1 cellular context compared by ENCODE assay signal in the genomic region with DNA sequence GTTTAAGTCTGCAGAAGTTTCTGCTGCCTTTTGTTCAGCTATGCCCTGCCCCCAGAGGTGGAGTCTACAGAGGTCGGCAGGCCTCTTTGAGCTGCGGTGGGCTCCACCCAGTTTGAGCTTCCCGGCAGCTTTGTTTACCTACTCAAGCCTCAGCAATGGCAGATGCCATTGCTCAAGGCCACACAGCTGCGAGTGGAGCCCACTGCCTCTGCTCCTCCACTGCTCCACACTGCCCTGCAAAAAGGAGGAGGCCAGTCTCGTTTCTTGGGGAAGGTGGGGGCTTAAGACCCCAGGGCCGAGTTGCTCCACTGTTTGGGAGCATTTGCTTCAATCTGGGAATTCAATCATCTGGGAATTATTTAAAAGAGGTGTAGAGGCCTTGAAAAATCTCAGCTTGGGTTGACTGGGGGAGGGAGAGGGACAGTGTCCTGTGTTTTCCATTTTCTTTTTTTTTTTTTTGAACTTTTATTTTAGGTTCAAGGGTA.
TF ChIP-seq lines count a peak whose summit lies in the region.

No MANE protein-coding gene starts in this region.

TF ChIP-seq in HepG2, 621 proteins besides CTCF, POLR2A, EP300 and RAD21 (continued from another document and continues in another):
- TF ChIP-seq, protein P1, sequence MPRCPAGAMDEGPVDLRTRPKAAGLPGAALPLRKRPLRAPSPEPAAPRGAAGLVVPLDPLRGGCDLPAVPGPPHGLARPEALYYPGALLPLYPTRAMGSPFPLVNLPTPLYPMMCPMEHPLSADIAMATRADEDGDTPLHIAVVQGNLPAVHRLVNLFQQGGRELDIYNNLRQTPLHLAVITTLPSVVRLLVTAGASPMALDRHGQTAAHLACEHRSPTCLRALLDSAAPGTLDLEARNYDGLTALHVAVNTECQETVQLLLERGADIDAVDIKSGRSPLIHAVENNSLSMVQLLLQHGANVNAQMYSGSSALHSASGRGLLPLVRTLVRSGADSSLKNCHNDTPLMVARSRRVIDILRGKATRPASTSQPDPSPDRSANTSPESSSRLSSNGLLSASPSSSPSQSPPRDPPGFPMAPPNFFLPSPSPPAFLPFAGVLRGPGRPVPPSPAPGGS (CRISPR knock-in tag; IDR thresholded peaks at IDR 0.05), result 0 out of 2 replicates have a peak, but pooled peaks have one; percentile 52
- TF ChIP-seq KDM6A (CRISPR knock-in tag; IDR thresholded peaks at IDR 0.05; ENCODE audit: low read depth), result peak; percentile 75
- TF ChIP-seq ZNF260 (CRISPR knock-in tag; IDR thresholded peaks at IDR 0.05; ENCODE audit: borderline replicate concordance, low read depth), result no peak
- TF ChIP-seq, protein P2, sequence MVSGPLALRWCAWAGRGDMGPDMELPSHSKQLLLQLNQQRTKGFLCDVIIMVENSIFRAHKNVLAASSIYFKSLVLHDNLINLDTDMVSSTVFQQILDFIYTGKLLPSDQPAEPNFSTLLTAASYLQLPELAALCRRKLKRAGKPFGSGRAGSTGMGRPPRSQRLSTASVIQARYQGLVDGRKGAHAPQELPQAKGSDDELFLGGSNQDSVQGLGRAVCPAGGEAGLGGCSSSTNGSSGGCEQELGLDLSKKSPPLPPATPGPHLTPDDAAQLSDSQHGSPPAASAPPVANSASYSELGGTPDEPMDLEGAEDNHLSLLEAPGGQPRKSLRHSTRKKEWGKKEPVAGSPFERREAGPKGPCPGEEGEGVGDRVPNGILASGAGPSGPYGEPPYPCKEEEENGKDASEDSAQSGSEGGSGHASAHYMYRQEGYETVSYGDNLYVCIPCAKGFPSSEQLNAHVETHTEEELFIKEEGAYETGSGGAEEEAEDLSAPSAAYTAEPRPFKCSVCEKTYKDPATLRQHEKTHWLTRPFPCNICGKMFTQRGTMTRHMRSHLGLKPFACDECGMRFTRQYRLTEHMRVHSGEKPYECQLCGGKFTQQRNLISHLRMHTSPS (CRISPR knock-in tag; IDR thresholded peaks at IDR 0.05; ENCODE audit: low read depth), result 0 out of 2 replicates have a peak, but pooled peaks have one; percentile 43
- peak; percentile 55; the same call in 1 of the 2 replicates for TF ChIP-seq ZBTB38 (CRISPR knock-in tag; IDR thresholded peaks at IDR 0.05)
- TF ChIP-seq KAT8 (CRISPR knock-in tag; IDR thresholded peaks at IDR 0.05), result peak; percentile 76; the same call in 1 of the 2 replicates
- TF ChIP-seq NFKBIZ (CRISPR knock-in tag; IDR thresholded peaks at IDR 0.05), result peak; percentile 76; the same call in 1 of the 2 replicates
- TF ChIP-seq, protein P3, sequence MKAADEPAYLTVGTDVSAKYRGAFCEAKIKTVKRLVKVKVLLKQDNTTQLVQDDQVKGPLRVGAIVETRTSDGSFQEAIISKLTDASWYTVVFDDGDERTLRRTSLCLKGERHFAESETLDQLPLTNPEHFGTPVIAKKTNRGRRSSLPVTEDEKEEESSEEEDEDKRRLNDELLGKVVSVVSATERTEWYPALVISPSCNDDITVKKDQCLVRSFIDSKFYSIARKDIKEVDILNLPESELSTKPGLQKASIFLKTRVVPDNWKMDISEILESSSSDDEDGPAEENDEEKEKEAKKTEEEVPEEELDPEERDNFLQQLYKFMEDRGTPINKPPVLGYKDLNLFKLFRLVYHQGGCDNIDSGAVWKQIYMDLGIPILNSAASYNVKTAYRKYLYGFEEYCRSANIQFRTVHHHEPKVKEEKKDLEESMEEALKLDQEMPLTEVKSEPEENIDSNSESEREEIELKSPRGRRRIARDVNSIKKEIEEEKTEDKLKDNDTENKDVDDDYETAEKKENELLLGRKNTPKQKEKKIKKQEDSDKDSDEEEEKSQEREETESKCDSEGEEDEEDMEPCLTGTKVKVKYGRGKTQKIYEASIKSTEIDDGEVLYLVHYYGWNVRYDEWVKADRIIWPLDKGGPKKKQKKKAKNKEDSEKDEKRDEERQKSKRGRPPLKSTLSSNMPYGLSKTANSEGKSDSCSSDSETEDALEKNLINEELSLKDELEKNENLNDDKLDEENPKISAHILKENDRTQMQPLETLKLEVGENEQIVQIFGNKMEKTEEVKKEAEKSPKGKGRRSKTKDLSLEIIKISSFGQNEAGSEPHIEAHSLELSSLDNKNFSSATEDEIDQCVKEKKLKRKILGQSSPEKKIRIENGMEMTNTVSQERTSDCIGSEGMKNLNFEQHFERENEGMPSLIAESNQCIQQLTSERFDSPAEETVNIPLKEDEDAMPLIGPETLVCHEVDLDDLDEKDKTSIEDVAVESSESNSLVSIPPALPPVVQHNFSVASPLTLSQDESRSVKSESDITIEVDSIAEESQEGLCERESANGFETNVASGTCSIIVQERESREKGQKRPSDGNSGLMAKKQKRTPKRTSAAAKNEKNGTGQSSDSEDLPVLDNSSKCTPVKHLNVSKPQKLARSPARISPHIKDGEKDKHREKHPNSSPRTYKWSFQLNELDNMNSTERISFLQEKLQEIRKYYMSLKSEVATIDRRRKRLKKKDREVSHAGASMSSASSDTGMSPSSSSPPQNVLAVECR (CRISPR knock-in tag; IDR thresholded peaks at IDR 0.05; ENCODE audit: borderline replicate concordance), result peak; percentile 28; the same call in 1 of the 2 replicates
- TF ChIP-seq ZNF709 (CRISPR knock-in tag; IDR thresholded peaks at IDR 0.05), result 0 out of 2 replicates have a peak, but pooled peaks have one; percentile 21
- TF ChIP-seq ZBTB7B (CRISPR knock-in tag; IDR thresholded peaks at IDR 0.05), result peak; percentile 93
- TF ChIP-seq IRF2 (CRISPR knock-in tag; IDR thresholded peaks at IDR 0.05), result peak; percentile 57; the same call in 1 of the 2 replicates
- TF ChIP-seq GTF2F1 (IDR thresholded peaks at IDR 0.05; ENCODE audit: low read length), result no peak
- peak; percentile 89 for TF ChIP-seq GATAD2A (CRISPR knock-in tag; IDR thresholded peaks at IDR 0.05)
- no peak for TF ChIP-seq ZNF766 (CRISPR knock-in tag; IDR thresholded peaks at IDR 0.05; ENCODE audit: borderline replicate concordance)
- TF ChIP-seq, protein P4, sequence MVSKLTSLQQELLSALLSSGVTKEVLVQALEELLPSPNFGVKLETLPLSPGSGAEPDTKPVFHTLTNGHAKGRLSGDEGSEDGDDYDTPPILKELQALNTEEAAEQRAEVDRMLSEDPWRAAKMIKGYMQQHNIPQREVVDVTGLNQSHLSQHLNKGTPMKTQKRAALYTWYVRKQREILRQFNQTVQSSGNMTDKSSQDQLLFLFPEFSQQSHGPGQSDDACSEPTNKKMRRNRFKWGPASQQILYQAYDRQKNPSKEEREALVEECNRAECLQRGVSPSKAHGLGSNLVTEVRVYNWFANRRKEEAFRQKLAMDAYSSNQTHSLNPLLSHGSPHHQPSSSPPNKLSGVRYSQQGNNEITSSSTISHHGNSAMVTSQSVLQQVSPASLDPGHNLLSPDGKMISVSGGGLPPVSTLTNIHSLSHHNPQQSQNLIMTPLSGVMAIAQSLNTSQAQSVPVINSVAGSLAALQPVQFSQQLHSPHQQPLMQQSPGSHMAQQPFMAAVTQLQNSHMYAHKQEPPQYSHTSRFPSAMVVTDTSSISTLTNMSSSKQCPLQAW (CRISPR knock-in tag; IDR thresholded peaks at IDR 0.05), result peak; percentile 65
- TF ChIP-seq, protein P5, sequence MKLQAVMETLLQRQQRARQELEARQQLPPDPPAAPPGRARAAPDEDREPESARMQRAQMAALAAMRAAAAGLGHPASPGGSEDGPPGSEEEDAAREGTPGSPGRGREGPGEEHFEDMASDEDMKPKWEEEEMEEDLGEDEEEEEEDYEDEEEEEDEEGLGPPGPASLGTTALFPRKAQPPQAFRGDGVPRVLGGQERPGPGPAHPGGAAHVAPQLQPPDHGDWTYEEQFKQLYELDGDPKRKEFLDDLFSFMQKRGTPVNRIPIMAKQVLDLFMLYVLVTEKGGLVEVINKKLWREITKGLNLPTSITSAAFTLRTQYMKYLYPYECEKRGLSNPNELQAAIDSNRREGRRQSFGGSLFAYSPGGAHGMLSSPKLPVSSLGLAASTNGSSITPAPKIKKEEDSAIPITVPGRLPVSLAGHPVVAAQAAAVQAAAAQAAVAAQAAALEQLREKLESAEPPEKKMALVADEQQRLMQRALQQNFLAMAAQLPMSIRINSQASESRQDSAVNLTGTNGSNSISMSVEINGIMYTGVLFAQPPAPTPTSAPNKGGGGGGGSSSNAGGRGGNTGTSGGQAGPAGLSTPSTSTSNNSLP (IDR thresholded peaks at IDR 0.05; ENCODE audit: low read depth, low read length), result no peak
- TF ChIP-seq POGZ (CRISPR knock-in tag; IDR thresholded peaks at IDR 0.05), result peak; percentile 85
- no peak for TF ChIP-seq SP1 (IDR thresholded peaks at IDR 0.05)
- peak; percentile 42; the same call in 1 of the 2 replicates for TF ChIP-seq SP1 (CRISPR knock-in tag; IDR thresholded peaks at IDR 0.05)
- TF ChIP-seq ZNF614 (CRISPR knock-in tag; IDR thresholded peaks at IDR 0.05; ENCODE audit: borderline replicate concordance), result peak; percentile 72; the same call in 1 of the 2 replicates
- TF ChIP-seq, protein P6, sequence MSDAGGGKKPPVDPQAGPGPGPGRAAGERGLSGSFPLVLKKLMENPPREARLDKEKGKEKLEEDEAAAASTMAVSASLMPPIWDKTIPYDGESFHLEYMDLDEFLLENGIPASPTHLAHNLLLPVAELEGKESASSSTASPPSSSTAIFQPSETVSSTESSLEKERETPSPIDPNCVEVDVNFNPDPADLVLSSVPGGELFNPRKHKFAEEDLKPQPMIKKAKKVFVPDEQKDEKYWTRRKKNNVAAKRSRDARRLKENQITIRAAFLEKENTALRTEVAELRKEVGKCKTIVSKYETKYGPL (CRISPR knock-in tag; IDR thresholded peaks at IDR 0.05), result no peak
- peak; percentile 95 for TF ChIP-seq MTA1 (CRISPR knock-in tag; IDR thresholded peaks at IDR 0.05; ENCODE audit: borderline replicate concordance)
- TF ChIP-seq ZNF788 (CRISPR knock-in tag; IDR thresholded peaks at IDR 0.05; ENCODE audit: borderline replicate concordance), result peak; percentile 83; the same call in 1 of the 2 replicates
- TF ChIP-seq ZNF251 (CRISPR knock-in tag; IDR thresholded peaks at IDR 0.05), result no peak
- peak; percentile 84 for TF ChIP-seq HOXA3 (CRISPR knock-in tag; IDR thresholded peaks at IDR 0.05)
- TF ChIP-seq, protein P7, sequence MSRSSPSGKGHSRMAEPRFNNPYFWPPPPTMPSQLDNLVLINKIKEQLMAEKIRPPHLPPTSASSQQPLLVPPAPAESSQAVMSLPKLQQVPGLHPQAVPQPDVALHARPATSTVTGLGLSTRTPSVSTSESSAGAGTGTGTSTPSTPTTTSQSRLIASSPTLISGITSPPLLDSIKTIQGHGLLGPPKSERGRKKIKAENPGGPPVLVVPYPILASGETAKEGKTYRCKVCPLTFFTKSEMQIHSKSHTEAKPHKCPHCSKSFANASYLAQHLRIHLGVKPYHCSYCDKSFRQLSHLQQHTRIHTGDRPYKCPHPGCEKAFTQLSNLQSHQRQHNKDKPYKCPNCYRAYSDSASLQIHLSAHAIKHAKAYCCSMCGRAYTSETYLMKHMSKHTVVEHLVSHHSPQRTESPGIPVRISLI (CRISPR knock-in tag; IDR thresholded peaks at IDR 0.05; ENCODE audit: borderline replicate concordance), result peak; percentile 84
- 0 out of 2 replicates have a peak, but pooled peaks have one; percentile 21 for TF ChIP-seq BORCS8-MEF2B (CRISPR knock-in tag; IDR thresholded peaks at IDR 0.05)
- TF ChIP-seq NR2C2 (CRISPR knock-in tag; IDR thresholded peaks at IDR 0.05; ENCODE audit: borderline replicate concordance), result peak; percentile 71
- 0 out of 2 replicates have a peak, but pooled peaks have one; percentile 45 for TF ChIP-seq ZNF337 (CRISPR knock-in tag; IDR thresholded peaks at IDR 0.05; ENCODE audit: borderline replicate concordance, low read depth)
- TF ChIP-seq, protein P8, sequence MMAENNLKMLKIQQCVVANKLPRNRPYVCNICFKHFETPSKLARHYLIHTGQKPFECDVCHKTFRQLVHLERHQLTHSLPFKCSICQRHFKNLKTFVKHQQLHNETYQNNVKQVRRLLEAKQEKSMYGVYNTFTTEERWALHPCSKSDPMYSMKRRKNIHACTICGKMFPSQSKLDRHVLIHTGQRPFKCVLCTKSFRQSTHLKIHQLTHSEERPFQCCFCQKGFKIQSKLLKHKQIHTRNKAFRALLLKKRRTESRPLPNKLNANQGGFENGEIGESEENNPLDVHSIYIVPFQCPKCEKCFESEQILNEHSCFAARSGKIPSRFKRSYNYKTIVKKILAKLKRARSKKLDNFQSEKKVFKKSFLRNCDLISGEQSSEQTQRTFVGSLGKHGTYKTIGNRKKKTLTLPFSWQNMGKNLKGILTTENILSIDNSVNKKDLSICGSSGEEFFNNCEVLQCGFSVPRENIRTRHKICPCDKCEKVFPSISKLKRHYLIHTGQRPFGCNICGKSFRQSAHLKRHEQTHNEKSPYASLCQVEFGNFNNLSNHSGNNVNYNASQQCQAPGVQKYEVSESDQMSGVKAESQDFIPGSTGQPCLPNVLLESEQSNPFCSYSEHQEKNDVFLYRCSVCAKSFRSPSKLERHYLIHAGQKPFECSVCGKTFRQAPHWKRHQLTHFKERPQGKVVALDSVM (CRISPR knock-in tag; IDR thresholded peaks at IDR 0.05), result peak; percentile 76
- TF ChIP-seq, protein P9, sequence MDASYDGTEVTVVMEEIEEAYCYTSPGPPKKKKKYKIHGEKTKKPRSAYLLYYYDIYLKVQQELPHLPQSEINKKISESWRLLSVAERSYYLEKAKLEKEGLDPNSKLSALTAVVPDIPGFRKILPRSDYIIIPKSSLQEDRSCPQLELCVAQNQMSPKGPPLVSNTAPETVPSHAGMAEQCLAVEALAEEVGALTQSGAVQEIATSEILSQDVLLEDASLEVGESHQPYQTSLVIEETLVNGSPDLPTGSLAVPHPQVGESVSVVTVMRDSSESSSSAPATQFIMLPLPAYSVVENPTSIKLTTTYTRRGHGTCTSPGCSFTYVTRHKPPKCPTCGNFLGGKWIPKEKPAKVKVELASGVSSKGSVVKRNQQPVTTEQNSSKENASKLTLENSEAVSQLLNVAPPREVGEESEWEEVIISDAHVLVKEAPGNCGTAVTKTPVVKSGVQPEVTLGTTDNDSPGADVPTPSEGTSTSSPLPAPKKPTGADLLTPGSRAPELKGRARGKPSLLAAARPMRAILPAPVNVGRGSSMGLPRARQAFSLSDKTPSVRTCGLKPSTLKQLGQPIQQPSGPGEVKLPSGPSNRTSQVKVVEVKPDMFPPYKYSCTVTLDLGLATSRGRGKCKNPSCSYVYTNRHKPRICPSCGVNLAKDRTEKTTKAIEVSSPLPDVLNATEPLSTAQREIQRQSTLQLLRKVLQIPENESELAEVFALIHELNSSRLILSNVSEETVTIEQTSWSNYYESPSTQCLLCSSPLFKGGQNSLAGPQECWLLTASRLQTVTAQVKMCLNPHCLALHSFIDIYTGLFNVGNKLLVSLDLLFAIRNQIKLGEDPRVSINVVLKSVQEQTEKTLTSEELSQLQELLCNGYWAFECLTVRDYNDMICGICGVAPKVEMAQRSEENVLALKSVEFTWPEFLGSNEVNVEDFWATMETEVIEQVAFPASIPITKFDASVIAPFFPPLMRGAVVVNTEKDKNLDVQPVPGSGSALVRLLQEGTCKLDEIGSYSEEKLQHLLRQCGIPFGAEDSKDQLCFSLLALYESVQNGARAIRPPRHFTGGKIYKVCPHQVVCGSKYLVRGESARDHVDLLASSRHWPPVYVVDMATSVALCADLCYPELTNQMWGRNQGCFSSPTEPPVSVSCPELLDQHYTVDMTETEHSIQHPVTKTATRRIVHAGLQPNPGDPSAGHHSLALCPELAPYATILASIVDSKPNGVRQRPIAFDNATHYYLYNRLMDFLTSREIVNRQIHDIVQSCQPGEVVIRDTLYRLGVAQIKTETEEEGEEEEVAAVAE (CRISPR knock-in tag; IDR thresholded peaks at IDR 0.05; ENCODE audit: borderline replicate concordance), result 0 out of 2 replicates have a peak, but pooled peaks have one; percentile 7
- TF ChIP-seq FOSL1 (CRISPR knock-in tag; IDR thresholded peaks at IDR 0.05; ENCODE audit: borderline replicate concordance), result no peak
- peak; percentile 54; the same call in 1 of the 2 replicates for TF ChIP-seq ERF (CRISPR knock-in tag; IDR thresholded peaks at IDR 0.05)
- no peak for TF ChIP-seq TSC22D2 (CRISPR knock-in tag; IDR thresholded peaks at IDR 0.05; ENCODE audit: borderline replicate concordance)
- TF ChIP-seq HOXA5 (CRISPR knock-in tag; IDR thresholded peaks at IDR 0.05), result peak; percentile 74; the same call in 1 of the 2 replicates
- peak; percentile 53 for TF ChIP-seq BCL6 (CRISPR knock-in tag; IDR thresholded peaks at IDR 0.05)
- TF ChIP-seq ZNF331 (CRISPR knock-in tag; IDR thresholded peaks at IDR 0.05), result peak; percentile 79
- peak; percentile 97 for TF ChIP-seq FOXO1 (CRISPR knock-in tag; IDR thresholded peaks at IDR 0.05)
